ENCODE assay signal across 1 cellular context in the genomic region with DNA sequence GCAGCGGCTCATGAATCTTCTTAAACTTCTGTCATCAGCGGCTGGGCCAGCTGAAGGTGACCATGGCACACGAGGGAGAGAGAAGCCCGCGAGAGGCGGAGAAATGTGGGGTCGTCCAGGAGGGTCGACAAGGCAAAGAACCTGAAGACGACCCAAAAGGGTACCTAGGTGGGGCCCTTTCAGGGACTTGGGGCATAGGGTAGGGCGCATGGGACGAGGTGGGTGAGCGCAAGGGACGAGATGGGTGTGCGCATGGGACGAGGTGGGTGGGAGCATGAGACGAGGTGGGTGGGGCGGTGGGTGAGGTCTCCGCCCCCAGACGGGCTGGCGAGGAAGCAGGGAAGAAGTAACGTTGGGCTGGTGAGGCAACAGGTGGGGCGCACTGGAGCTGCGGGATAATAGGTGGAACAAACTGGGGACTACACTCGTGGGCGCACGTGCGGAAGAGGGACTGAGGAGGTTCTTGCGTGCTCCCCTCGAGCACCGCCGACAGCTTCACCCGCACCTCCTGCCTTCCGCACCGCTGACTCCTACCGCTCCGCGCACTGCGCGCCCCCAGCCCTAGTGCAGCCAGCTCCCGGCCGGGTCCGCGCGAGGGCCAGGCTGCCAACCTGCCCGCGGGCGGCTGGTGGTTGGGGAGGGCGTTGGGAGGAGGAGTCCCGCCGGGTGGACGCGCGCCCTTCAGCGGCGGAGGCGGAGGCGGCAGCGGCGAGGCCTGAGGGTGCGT.
TF ChIP-seq lines count a peak whose summit lies in the region.

No MANE protein-coding gene starts in this region.

TF ChIP-seq in WTC11, 78 proteins besides CTCF, POLR2A, EP300 and RAD21 (continued from another document and continues in another):
- TF ChIP-seq, protein P1, sequence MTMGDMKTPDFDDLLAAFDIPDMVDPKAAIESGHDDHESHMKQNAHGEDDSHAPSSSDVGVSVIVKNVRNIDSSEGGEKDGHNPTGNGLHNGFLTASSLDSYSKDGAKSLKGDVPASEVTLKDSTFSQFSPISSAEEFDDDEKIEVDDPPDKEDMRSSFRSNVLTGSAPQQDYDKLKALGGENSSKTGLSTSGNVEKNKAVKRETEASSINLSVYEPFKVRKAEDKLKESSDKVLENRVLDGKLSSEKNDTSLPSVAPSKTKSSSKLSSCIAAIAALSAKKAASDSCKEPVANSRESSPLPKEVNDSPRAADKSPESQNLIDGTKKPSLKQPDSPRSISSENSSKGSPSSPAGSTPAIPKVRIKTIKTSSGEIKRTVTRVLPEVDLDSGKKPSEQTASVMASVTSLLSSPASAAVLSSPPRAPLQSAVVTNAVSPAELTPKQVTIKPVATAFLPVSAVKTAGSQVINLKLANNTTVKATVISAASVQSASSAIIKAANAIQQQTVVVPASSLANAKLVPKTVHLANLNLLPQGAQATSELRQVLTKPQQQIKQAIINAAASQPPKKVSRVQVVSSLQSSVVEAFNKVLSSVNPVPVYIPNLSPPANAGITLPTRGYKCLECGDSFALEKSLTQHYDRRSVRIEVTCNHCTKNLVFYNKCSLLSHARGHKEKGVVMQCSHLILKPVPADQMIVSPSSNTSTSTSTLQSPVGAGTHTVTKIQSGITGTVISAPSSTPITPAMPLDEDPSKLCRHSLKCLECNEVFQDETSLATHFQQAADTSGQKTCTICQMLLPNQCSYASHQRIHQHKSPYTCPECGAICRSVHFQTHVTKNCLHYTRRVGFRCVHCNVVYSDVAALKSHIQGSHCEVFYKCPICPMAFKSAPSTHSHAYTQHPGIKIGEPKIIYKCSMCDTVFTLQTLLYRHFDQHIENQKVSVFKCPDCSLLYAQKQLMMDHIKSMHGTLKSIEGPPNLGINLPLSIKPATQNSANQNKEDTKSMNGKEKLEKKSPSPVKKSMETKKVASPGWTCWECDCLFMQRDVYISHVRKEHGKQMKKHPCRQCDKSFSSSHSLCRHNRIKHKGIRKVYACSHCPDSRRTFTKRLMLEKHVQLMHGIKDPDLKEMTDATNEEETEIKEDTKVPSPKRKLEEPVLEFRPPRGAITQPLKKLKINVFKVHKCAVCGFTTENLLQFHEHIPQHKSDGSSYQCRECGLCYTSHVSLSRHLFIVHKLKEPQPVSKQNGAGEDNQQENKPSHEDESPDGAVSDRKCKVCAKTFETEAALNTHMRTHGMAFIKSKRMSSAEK (CRISPR knock-in tag; IDR thresholded peaks at IDR 0.05; ENCODE audit: borderline replicate concordance): no peak
- TF ChIP-seq ZNF416 (CRISPR knock-in tag; IDR thresholded peaks at IDR 0.05): no peak
- peak; percentile 18; the same call in 1 of the 2 replicates for TF ChIP-seq SMAD3 (CRISPR knock-in tag; IDR thresholded peaks at IDR 0.05; ENCODE audit: borderline replicate concordance)
- TF ChIP-seq, protein P2, sequence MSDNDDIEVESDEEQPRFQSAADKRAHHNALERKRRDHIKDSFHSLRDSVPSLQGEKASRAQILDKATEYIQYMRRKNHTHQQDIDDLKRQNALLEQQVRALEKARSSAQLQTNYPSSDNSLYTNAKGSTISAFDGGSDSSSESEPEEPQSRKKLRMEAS (CRISPR knock-in tag; IDR thresholded peaks at IDR 0.05): peak; percentile 68; the same call in 1 of the 2 replicates
- TF ChIP-seq ZBTB43 (CRISPR knock-in tag; IDR thresholded peaks at IDR 0.05): peak; percentile 73; the same call in 1 of the 2 replicates
- TF ChIP-seq, protein P3, sequence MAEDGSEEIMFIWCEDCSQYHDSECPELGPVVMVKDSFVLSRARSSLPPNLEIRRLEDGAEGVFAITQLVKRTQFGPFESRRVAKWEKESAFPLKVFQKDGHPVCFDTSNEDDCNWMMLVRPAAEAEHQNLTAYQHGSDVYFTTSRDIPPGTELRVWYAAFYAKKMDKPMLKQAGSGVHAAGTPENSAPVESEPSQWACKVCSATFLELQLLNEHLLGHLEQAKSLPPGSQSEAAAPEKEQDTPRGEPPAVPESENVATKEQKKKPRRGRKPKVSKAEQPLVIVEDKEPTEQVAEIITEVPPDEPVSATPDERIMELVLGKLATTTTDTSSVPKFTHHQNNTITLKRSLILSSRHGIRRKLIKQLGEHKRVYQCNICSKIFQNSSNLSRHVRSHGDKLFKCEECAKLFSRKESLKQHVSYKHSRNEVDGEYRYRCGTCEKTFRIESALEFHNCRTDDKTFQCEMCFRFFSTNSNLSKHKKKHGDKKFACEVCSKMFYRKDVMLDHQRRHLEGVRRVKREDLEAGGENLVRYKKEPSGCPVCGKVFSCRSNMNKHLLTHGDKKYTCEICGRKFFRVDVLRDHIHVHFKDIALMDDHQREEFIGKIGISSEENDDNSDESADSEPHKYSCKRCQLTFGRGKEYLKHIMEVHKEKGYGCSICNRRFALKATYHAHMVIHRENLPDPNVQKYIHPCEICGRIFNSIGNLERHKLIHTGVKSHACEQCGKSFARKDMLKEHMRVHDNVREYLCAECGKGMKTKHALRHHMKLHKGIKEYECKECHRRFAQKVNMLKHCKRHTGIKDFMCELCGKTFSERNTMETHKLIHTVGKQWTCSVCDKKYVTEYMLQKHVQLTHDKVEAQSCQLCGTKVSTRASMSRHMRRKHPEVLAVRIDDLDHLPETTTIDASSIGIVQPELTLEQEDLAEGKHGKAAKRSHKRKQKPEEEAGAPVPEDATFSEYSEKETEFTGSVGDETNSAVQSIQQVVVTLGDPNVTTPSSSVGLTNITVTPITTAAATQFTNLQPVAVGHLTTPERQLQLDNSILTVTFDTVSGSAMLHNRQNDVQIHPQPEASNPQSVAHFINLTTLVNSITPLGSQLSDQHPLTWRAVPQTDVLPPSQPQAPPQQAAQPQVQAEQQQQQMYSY (CRISPR knock-in tag; IDR thresholded peaks at IDR 0.05): no peak
- peak; percentile 89 for TF ChIP-seq GABPB1 (CRISPR knock-in tag; IDR thresholded peaks at IDR 0.05)
- TF ChIP-seq, protein P4, sequence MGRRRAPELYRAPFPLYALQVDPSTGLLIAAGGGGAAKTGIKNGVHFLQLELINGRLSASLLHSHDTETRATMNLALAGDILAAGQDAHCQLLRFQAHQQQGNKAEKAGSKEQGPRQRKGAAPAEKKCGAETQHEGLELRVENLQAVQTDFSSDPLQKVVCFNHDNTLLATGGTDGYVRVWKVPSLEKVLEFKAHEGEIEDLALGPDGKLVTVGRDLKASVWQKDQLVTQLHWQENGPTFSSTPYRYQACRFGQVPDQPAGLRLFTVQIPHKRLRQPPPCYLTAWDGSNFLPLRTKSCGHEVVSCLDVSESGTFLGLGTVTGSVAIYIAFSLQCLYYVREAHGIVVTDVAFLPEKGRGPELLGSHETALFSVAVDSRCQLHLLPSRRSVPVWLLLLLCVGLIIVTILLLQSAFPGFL (CRISPR knock-in tag; IDR thresholded peaks at IDR 0.05; ENCODE audit: borderline replicate concordance): peak; percentile 88; the same call in 1 of the 2 replicates
- TF ChIP-seq AFF4 (CRISPR knock-in tag; IDR thresholded peaks at IDR 0.05; ENCODE audit: borderline replicate concordance): no peak
- TF ChIP-seq, protein P5, sequence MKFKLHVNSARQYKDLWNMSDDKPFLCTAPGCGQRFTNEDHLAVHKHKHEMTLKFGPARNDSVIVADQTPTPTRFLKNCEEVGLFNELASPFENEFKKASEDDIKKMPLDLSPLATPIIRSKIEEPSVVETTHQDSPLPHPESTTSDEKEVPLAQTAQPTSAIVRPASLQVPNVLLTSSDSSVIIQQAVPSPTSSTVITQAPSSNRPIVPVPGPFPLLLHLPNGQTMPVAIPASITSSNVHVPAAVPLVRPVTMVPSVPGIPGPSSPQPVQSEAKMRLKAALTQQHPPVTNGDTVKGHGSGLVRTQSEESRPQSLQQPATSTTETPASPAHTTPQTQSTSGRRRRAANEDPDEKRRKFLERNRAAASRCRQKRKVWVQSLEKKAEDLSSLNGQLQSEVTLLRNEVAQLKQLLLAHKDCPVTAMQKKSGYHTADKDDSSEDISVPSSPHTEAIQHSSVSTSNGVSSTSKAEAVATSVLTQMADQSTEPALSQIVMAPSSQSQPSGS (CRISPR knock-in tag; IDR thresholded peaks at IDR 0.05; ENCODE audit: borderline replicate concordance, low read depth): no peak
- TF ChIP-seq ZNF512 (CRISPR knock-in tag; IDR thresholded peaks at IDR 0.05; ENCODE audit: borderline replicate concordance): no peak
- TF ChIP-seq ETV6 (CRISPR knock-in tag; IDR thresholded peaks at IDR 0.05): peak; percentile 30; the same call in 1 of the 2 replicates
- 0 out of 2 replicates have a peak, but pooled peaks have one; percentile 19 for TF ChIP-seq TEAD1 (CRISPR knock-in tag; IDR thresholded peaks at IDR 0.05)
- TF ChIP-seq EMX1 (CRISPR knock-in tag; IDR thresholded peaks at IDR 0.05): no peak
- TF ChIP-seq SOX15 (CRISPR knock-in tag; IDR thresholded peaks at IDR 0.05): no peak
- peak; percentile 65; the same call in 1 of the 2 replicates for TF ChIP-seq NFE2L1 (CRISPR knock-in tag; IDR thresholded peaks at IDR 0.05)
- TF ChIP-seq ZNF317 (CRISPR knock-in tag; IDR thresholded peaks at IDR 0.05; ENCODE audit: borderline replicate concordance, low read depth): no peak
- TF ChIP-seq ELF4 (CRISPR knock-in tag; IDR thresholded peaks at IDR 0.05; ENCODE audit: low read depth): no peak
- no peak for TF ChIP-seq ZNF281 (CRISPR knock-in tag; IDR thresholded peaks at IDR 0.05)
- TF ChIP-seq, protein P6, sequence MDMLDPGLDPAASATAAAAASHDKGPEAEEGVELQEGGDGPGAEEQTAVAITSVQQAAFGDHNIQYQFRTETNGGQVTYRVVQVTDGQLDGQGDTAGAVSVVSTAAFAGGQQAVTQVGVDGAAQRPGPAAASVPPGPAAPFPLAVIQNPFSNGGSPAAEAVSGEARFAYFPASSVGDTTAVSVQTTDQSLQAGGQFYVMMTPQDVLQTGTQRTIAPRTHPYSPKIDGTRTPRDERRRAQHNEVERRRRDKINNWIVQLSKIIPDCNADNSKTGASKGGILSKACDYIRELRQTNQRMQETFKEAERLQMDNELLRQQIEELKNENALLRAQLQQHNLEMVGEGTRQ (CRISPR knock-in tag; IDR thresholded peaks at IDR 0.05): no peak
